8 cellular contexts compared by ENCODE assay signal in the genomic region with DNA sequence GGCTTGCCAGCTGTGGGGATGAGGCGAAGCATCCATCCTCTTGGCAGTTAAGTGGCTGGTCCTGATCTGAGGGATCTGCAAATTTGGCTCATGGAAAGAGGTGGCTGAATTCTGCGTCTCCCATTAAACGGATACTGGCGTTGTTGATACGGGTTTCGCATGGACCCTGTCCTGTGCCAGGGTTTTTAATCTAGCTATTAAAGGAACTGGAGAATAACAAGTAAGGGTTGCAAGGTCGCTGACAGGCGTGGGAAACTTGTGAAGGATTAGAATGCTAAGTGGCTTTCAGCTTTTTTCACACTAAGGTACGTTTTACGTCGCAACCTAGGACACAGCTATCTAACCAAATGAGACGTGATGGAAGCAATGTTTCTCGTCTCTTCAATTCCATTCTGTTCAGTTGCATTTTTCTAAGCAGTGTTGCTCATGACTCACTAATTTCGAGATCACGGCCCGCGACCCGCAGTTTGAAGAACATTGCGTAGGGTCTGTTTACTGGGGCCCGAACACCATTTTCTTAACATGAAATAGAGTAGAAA. TPM values are rescaled to one million over a fixed set of nuclear protein-coding genes. Genes with fewer than 3 reads are reported as not detected.
A peak's percentile ranks its signal among the peaks of the same experiment; 100 is the strongest.
DNase-seq lines count a peak whose midpoint lies in the region; ATAC-seq and TF ChIP-seq lines count a peak whose summit lies in the region.

No MANE protein-coding gene starts in this region.

- peaks cover 34% of the 10 kb centered on the region for H4K20me1 ChIP-seq in DOHH2 (ENCODE audit: control insufficient read depth, insufficient read depth, low read depth, low read length)

- no peaks in the 10 kb centered on the region for H3K9me3 ChIP-seq in DOHH2 (ENCODE audit: control insufficient read depth, insufficient read depth, low read length)
- H3K9me3 ChIP-seq in HEK293 (ENCODE audit: control insufficient read depth, insufficient read depth, low read depth, low read length): no peaks in the 10 kb centered on the region
- H3K9me3 ChIP-seq in SJSA1 (replicated peaks): no peaks in the 10 kb centered on the region
- H3K9me3 ChIP-seq in lung (ENCODE audit: control insufficient read depth in 2 of 2, insufficient read depth in 1 of 2, low read length in 1 of 2): no peaks in the 10 kb centered on the region
- H3K9me3 ChIP-seq in tibial artery: no peaks in the 10 kb centered on the region

- H3K27me3 ChIP-seq in DOHH2 (ENCODE audit: control insufficient read depth, low read length) (no peaks in the 10 kb centered on the region), SJSA1 (replicated peaks) (no peaks in the 10 kb centered on the region), lung (ENCODE audit: control insufficient read depth, insufficient read depth) (no peaks in the 10 kb centered on the region), tibial artery (no peaks in the 10 kb centered on the region)

- H3K79me2 ChIP-seq in DOHH2 (ENCODE audit: control insufficient read depth, low read length): peaks cover 58% of the 10 kb centered on the region

- H3K27ac ChIP-seq in DOHH2 (ENCODE audit: low read depth, low read length) (peak overlapping the region; percentile 95), HEK293 (ENCODE audit: extremely low read depth, low read depth, low read length) (peak overlapping the region; percentile 97), SJSA1 (peak overlapping the region; percentile 97), lung (ENCODE audit: low read depth in 1 of 2, low read length in 1 of 2) (peak overlapping the region; percentile 52 to 96), tibial artery (peak overlapping the region; percentile 84 to 85)

- peak; percentile 17 for ATAC-seq in lung (ENCODE audit: insufficient read depth, low FRiP score)
- no peak for ATAC-seq in HG03095 (IDR thresholded peaks at IDR 0.05; ENCODE audit: unreplicated experiment)
- no peak for ATAC-seq in HG02981 (IDR thresholded peaks at IDR 0.05; ENCODE audit: unreplicated experiment)

- TF ChIP-seq CTCF in DOHH2 (IDR thresholded peaks at IDR 0.05; ENCODE audit: low read depth, low read length, poor library complexity, severe bottlenecking) (no peak), HEK293 (tag by site-specific recombination; IDR thresholded peaks at IDR 0.05) (no peak), lung (IDR thresholded peaks at IDR 0.05; ENCODE audit: control extremely low read depth, extremely low read depth) (no peak), tibial artery (IDR thresholded peaks at IDR 0.05) (no peak)

- POLR2A ChIA-PET in HEK293 (lab: Yijun Ruan, JAX): interaction anchor here (1.0 to 2.7 kb wide), 10 partner anchors 9 to 1244 kb away, joined by 3 to 28 read pairs (median 5); partner anchors contain the start of genes ALDH5A1 and C6orf62

- H3K4me1 ChIP-seq in DOHH2 (ENCODE audit: control insufficient read depth, low read length) (peaks cover 36% of the 10 kb centered on the region), HEK293 (ENCODE audit: control insufficient read depth, insufficient read depth, low read length) (peaks cover 11% of the 10 kb centered on the region), SJSA1 (replicated peaks) (peaks cover 27% of the 10 kb centered on the region), lung (ENCODE audit: control insufficient read depth in 2 of 2, insufficient read depth in 2 of 2, low read length in 2 of 2) (no peaks in the 10 kb centered on the region), tibial artery (peaks cover 0 to 14% (median 6%) of the 10 kb centered on the region in 4 donors)

- peaks cover 8% of the 10 kb centered on the region; the same call in 1 of the 2 replicates for H3F3A ChIP-seq in DOHH2 (ENCODE audit: control insufficient read depth, insufficient read depth)

- H3K36me3 ChIP-seq in DOHH2 (ENCODE audit: control insufficient read depth, low read length): peaks cover 57% of the 10 kb centered on the region
- H3K36me3 ChIP-seq in HEK293 (ENCODE audit: control insufficient read depth in 2 of 2, insufficient read depth in 1 of 2, low read length in 2 of 2): peaks cover 9 to 36% of the 10 kb centered on the region in 2 experiments
- peaks cover 51% of the 10 kb centered on the region for H3K36me3 ChIP-seq in SJSA1
- H3K36me3 ChIP-seq in lung (ENCODE audit: control insufficient read depth in 2 of 2, insufficient read depth in 2 of 2, low read length in 2 of 2): no peaks in the 10 kb centered on the region
- H3K36me3 ChIP-seq in tibial artery: no peaks in the 10 kb centered on the region

- H3K4me3 ChIP-seq in DOHH2 (ENCODE audit: low read length) (peak overlapping the region; percentile 100), HEK293 (ENCODE audit: low read depth, low read length) (peak overlapping the region; percentile 81), SJSA1 (peak overlapping the region; percentile 90), lung (peak overlapping the region; percentile 88), tibial artery (peak overlapping the region; percentile 81 to 86)

- H3K4me2 ChIP-seq in DOHH2 (ENCODE audit: low read length): peak overlapping the region; percentile 97

- intact Hi-C loops in tibial artery (cut with DNase I; ENCODE audit: low total_unique reads): no loop called here

- H3K9me2 ChIP-seq in DOHH2 (replicated peaks; ENCODE audit: control insufficient read depth, low read length): no peaks in the 10 kb centered on the region

- DNase-seq in SJSA1 (ENCODE audit: low read depth in 1 of 2, low spot score in 2 of 2) (no peak), cerebellum (ENCODE audit: low spot score) (peak; percentile 3), lung (ENCODE audit: low spot score) (no peak), tibial artery (no peak)

- CTCF ChIA-PET in HEK293 (lab: Yijun Ruan, JAX): interaction anchor here (0.5 to 1.5 kb wide), 4 partner anchors 9 to 316 kb away, joined by 3 to 6 read pairs (median 4); no protein-coding TSS in a partner anchor

- 3 to 10% methylated on average over 20 of the region's 20 CpGs for WGBS in lung, 2 donors

TF ChIP-seq in HEK293, 187 proteins besides CTCF, POLR2A, EP300 and RAD21:
- TF ChIP-seq ZNF660 (tag by site-specific recombination; IDR thresholded peaks at IDR 0.05): 0 out of 2 replicates have a peak, but pooled peaks have one; percentile 5
- TF ChIP-seq HOXC10 (CRISPR knock-in tag; IDR thresholded peaks at IDR 0.05): peak; percentile 47; the same call in 1 of the 2 replicates
- no peak for TF ChIP-seq ZNF549 (tag by site-specific recombination; IDR thresholded peaks at IDR 0.05)
TF ChIP-seq in HEK293: peak in this region for 2.

RNA-seq across cellular contexts. Expression of gene GMNN, which starts 0.9 kb away (rescaled TPM):
- 88.5 and 102 TPM in 2 replicates for total RNA-seq in SJSA1 (2014; rRNA removed; shearing (Covaris generic))
- total RNA-seq in cerebellum (14.6 TPM), lung (10 to 100 TPM; 15.5 to 18.3 TPM)
- 10 to 100 TPM; 11.4 to 12.1 TPM for polyA plus RNA-seq in lung

RNA-seq across cellular contexts. Expression of gene ARMH2, which starts 23.1 kb away (rescaled TPM):
- total RNA-seq in SJSA1 (2014; rRNA removed; shearing (Covaris generic)): not detected in 2 replicates
- not detected for total RNA-seq in cerebellum
- 1 to 10 TPM; 1.5 to 3.2 TPM for total RNA-seq in lung
- polyA plus RNA-seq in lung: 1 to 10 TPM in 1 of 2 donors, under 1 TPM in 1; 0.56 to 1.1 TPM

RNA-seq across cellular contexts. Expression of gene C6orf62, which starts 56.6 kb away (rescaled TPM):
- 94.4 and 124 TPM in 2 replicates for total RNA-seq in SJSA1 (2014; rRNA removed; shearing (Covaris generic))
- 85.3 TPM for total RNA-seq in cerebellum
- total RNA-seq in lung: 100 to 1,000 TPM in 1 of 2 donors, 10 to 100 TPM in 1; 71.8 to 123 TPM
- polyA plus RNA-seq in lung: 10 to 100 TPM; 79.3 to 80.9 TPM
